1 cellular context compared by ENCODE assay signal in the genomic region with DNA sequence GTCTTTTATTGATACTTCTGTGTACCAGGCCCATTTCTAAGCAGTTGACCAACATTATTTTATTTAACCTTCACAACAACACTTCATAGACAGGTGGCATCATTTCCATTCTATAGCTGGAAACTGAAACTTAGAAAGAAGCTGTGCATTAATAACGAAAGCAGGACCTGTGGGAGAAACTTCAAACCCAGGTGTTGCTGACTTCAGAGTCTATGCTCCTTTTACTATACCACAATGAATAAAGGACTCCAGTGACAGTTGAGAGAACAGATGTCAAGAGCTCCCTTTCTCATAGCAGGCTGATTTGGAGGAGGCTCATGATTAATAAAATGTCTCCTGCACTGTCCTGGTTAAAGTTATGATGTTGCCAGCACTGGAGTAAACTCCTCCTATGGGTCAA.
TF ChIP-seq lines count a peak whose summit lies in the region.

No MANE protein-coding gene starts in this region.

TF ChIP-seq in GM12878, 131 proteins besides CTCF, POLR2A, EP300 and RAD21 (continued from another document and continues in another):
- TF ChIP-seq, protein P1, sequence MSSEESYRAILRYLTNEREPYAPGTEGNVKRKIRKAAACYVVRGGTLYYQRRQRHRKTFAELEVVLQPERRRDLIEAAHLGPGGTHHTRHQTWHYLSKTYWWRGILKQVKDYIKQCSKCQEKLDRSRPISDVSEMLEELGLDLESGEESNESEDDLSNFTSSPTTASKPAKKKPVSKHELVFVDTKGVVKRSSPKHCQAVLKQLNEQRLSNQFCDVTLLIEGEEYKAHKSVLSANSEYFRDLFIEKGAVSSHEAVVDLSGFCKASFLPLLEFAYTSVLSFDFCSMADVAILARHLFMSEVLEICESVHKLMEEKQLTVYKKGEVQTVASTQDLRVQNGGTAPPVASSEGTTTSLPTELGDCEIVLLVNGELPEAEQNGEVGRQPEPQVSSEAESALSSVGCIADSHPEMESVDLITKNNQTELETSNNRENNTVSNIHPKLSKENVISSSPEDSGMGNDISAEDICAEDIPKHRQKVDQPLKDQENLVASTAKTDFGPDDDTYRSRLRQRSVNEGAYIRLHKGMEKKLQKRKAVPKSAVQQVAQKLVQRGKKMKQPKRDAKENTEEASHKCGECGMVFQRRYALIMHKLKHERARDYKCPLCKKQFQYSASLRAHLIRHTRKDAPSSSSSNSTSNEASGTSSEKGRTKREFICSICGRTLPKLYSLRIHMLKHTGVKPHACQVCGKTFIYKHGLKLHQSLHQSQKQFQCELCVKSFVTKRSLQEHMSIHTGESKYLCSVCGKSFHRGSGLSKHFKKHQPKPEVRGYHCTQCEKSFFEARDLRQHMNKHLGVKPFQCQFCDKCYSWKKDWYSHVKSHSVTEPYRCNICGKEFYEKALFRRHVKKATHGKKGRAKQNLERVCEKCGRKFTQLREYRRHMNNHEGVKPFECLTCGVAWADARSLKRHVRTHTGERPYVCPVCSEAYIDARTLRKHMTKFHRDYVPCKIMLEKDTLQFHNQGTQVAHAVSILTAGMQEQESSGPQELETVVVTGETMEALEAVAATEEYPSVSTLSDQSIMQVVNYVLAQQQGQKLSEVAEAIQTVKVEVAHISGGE (CRISPR knock-in tag; IDR thresholded peaks at IDR 0.05): no peak
- TF ChIP-seq NBN (IDR thresholded peaks at IDR 0.05) (no peak), TARDBP (IDR thresholded peaks at IDR 0.05; ENCODE audit: borderline replicate concordance) (no peak), FOS (IDR thresholded peaks at IDR 0.05; ENCODE audit: borderline replicate concordance, extremely low read depth, insufficient read length) (no peak), MEF2A (IDR thresholded peaks at IDR 0.05; ENCODE audit: insufficient read depth, low read depth, low read length) (no peak), GATAD2B (conservative IDR thresholded peaks at IDR 0.05; ENCODE audit: low read depth) (no peak), BHLHE40 (IDR thresholded peaks at IDR 0.05; ENCODE audit: borderline replicate concordance in 1 of 2, low read depth in 2 of 2, low read length in 1 of 2) (no peak), ETV6 (conservative IDR thresholded peaks at IDR 0.05 in 1 of 2, IDR thresholded peaks at IDR 0.05 in 1 of 2; ENCODE audit: borderline replicate concordance in 1 of 2, low read depth in 1 of 2) (0 out of 4 replicates have a peak, but pooled peaks of 1 of the 2 experiments have one; percentile 54), NRF1 (conservative IDR thresholded peaks at IDR 0.05; ENCODE audit: low read depth, low read length) (no peak), TCF3 (IDR thresholded peaks at IDR 0.05; ENCODE audit: borderline replicate concordance, insufficient read depth, low read depth, low read length) (peak; percentile 89), EED (IDR thresholded peaks at IDR 0.05; ENCODE audit: low read depth) (peak; percentile 42; the same call in 1 of the 2 replicates), PML (IDR thresholded peaks at IDR 0.05; ENCODE audit: low read length) (no peak), TAF1 (IDR thresholded peaks at IDR 0.05; ENCODE audit: borderline replicate concordance, low read depth, low read length) (no peak), SREBF1 (IDR thresholded peaks at IDR 0.05; ENCODE audit: low read length) (0 out of 2 replicates have a peak, but pooled peaks have one; percentile 15), NFIC (IDR thresholded peaks at IDR 0.05; ENCODE audit: low read depth, low read length) (peak; percentile 27; the same call in 1 of the 2 replicates), MYB (IDR thresholded peaks at IDR 0.05; ENCODE audit: borderline replicate concordance, low read depth, low read length) (no peak), RUNX3 (IDR thresholded peaks at IDR 0.05; ENCODE audit: low read length) (peak; percentile 64), KLF5 (IDR thresholded peaks at IDR 0.05; ENCODE audit: partially characterized antibody) (no peak), IRF4 (IDR thresholded peaks at IDR 0.05; ENCODE audit: low read depth, low read length) (peak; percentile 64; the same call in 1 of the 2 replicates), MEF2B (IDR thresholded peaks at IDR 0.05; ENCODE audit: partially characterized antibody, poor library complexity, severe bottlenecking) (no peak), MTA2 (IDR thresholded peaks at IDR 0.05; ENCODE audit: low read depth) (peak; percentile 36; the same call in 1 of the 2 replicates), EGR1 (IDR thresholded peaks at IDR 0.05; ENCODE audit: borderline replicate concordance in 1 of 2, low read depth in 2 of 2, low read length in 2 of 2) (no peak), MXI1 (IDR thresholded peaks at IDR 0.05; ENCODE audit: low read depth, low read length) (no peak), PAX5 (IDR thresholded peaks at IDR 0.05; ENCODE audit: borderline replicate concordance, low read depth, low read length) (no peak), SIN3A (IDR thresholded peaks at IDR 0.05; ENCODE audit: low read depth, low read length) (no peak), ATF7 (IDR thresholded peaks at IDR 0.05; ENCODE audit: low read depth) (0 out of 2 replicates have a peak, but pooled peaks have one; percentile 48), NFXL1 (IDR thresholded peaks at IDR 0.05; ENCODE audit: borderline replicate concordance) (no peak), POLR2AphosphoS2 (IDR thresholded peaks at IDR 0.05; ENCODE audit: low read depth, low read length) (no peak), BRCA1 (IDR thresholded peaks at IDR 0.05; ENCODE audit: low read depth, low read length) (no peak), CREM (IDR thresholded peaks at IDR 0.05; ENCODE audit: low read depth) (no peak), RAD51 (IDR thresholded peaks at IDR 0.05) (no peak), SRF (IDR thresholded peaks at IDR 0.05; ENCODE audit: low read depth in 2 of 2, low read length in 2 of 2) (no peak), IKZF2 (IDR thresholded peaks at IDR 0.05) (peak; percentile 32 to 57; a peak in 1 of 4 replicates), BCL11A (IDR thresholded peaks at IDR 0.05; ENCODE audit: low read depth, low read length) (no peak), KDM1A (IDR thresholded peaks at IDR 0.05; ENCODE audit: borderline replicate concordance) (no peak)
- TF ChIP-seq, protein P2, sequence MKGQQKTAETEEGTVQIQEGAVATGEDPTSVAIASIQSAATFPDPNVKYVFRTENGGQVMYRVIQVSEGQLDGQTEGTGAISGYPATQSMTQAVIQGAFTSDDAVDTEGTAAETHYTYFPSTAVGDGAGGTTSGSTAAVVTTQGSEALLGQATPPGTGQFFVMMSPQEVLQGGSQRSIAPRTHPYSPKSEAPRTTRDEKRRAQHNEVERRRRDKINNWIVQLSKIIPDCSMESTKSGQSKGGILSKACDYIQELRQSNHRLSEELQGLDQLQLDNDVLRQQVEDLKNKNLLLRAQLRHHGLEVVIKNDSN (IDR thresholded peaks at IDR 0.05; ENCODE audit: borderline replicate concordance, extremely low read length, insufficient read depth, low read depth, low read length): no peak
- TF ChIP-seq, protein P3, sequence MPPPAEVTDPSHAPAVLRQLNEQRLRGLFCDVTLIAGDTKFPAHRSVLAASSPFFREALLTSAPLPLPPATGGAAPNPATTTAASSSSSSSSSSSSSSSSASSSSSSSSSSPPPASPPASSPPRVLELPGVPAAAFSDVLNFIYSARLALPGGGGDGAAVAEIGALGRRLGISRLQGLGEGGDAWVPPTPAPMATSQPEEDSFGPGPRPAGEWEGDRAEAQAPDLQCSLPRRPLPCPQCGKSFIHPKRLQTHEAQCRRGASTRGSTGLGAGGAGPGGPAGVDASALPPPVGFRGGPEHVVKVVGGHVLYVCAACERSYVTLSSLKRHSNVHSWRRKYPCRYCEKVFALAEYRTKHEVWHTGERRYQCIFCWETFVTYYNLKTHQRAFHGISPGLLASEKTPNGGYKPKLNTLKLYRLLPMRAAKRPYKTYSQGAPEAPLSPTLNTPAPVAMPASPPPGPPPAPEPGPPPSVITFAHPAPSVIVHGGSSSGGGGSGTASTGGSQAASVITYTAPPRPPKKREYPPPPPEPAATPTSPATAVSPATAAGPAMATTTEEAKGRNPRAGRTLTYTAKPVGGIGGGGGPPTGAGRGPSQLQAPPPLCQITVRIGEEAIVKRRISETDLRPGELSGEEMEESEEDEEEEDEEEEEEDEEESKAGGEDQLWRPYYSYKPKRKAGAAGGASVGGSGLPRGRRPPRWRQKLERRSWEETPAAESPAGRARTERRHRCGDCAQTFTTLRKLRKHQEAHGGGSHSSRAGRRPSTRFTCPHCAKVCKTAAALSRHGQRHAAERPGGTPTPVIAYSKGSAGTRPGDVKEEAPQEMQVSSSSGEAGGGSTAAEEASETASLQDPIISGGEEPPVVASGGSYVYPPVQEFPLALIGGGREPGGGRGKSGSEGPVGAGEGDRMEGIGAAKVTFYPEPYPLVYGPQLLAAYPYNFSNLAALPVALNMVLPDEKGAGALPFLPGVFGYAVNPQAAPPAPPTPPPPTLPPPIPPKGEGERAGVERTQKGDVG (CRISPR knock-in tag; IDR thresholded peaks at IDR 0.05): no peak
- TF ChIP-seq, protein P4, sequence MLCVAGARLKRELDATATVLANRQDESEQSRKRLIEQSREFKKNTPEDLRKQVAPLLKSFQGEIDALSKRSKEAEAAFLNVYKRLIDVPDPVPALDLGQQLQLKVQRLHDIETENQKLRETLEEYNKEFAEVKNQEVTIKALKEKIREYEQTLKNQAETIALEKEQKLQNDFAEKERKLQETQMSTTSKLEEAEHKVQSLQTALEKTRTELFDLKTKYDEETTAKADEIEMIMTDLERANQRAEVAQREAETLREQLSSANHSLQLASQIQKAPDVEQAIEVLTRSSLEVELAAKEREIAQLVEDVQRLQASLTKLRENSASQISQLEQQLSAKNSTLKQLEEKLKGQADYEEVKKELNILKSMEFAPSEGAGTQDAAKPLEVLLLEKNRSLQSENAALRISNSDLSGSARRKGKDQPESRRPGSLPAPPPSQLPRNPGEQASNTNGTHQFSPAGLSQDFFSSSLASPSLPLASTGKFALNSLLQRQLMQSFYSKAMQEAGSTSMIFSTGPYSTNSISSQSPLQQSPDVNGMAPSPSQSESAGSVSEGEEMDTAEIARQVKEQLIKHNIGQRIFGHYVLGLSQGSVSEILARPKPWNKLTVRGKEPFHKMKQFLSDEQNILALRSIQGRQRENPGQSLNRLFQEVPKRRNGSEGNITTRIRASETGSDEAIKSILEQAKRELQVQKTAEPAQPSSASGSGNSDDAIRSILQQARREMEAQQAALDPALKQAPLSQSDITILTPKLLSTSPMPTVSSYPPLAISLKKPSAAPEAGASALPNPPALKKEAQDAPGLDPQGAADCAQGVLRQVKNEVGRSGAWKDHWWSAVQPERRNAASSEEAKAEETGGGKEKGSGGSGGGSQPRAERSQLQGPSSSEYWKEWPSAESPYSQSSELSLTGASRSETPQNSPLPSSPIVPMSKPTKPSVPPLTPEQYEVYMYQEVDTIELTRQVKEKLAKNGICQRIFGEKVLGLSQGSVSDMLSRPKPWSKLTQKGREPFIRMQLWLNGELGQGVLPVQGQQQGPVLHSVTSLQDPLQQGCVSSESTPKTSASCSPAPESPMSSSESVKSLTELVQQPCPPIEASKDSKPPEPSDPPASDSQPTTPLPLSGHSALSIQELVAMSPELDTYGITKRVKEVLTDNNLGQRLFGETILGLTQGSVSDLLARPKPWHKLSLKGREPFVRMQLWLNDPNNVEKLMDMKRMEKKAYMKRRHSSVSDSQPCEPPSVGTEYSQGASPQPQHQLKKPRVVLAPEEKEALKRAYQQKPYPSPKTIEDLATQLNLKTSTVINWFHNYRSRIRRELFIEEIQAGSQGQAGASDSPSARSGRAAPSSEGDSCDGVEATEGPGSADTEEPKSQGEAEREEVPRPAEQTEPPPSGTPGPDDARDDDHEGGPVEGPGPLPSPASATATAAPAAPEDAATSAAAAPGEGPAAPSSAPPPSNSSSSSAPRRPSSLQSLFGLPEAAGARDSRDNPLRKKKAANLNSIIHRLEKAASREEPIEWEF (IDR thresholded peaks at IDR 0.05; ENCODE audit: insufficient replicate concordance, low read depth, low read length): no peak
- TF ChIP-seq, protein P5, sequence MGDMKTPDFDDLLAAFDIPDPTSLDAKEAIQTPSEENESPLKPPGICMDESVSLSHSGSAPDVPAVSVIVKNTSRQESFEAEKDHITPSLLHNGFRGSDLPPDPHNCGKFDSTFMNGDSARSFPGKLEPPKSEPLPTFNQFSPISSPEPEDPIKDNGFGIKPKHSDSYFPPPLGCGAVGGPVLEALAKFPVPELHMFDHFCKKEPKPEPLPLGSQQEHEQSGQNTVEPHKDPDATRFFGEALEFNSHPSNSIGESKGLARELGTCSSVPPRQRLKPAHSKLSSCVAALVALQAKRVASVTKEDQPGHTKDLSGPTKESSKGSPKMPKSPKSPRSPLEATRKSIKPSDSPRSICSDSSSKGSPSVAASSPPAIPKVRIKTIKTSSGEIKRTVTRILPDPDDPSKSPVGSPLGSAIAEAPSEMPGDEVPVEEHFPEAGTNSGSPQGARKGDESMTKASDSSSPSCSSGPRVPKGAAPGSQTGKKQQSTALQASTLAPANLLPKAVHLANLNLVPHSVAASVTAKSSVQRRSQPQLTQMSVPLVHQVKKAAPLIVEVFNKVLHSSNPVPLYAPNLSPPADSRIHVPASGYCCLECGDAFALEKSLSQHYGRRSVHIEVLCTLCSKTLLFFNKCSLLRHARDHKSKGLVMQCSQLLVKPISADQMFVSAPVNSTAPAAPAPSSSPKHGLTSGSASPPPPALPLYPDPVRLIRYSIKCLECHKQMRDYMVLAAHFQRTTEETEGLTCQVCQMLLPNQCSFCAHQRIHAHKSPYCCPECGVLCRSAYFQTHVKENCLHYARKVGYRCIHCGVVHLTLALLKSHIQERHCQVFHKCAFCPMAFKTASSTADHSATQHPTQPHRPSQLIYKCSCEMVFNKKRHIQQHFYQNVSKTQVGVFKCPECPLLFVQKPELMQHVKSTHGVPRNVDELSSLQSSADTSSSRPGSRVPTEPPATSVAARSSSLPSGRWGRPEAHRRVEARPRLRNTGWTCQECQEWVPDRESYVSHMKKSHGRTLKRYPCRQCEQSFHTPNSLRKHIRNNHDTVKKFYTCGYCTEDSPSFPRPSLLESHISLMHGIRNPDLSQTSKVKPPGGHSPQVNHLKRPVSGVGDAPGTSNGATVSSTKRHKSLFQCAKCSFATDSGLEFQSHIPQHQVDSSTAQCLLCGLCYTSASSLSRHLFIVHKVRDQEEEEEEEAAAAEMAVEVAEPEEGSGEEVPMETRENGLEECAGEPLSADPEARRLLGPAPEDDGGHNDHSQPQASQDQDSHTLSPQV (IDR thresholded peaks at IDR 0.05): no peak
- TF ChIP-seq, protein P6, sequence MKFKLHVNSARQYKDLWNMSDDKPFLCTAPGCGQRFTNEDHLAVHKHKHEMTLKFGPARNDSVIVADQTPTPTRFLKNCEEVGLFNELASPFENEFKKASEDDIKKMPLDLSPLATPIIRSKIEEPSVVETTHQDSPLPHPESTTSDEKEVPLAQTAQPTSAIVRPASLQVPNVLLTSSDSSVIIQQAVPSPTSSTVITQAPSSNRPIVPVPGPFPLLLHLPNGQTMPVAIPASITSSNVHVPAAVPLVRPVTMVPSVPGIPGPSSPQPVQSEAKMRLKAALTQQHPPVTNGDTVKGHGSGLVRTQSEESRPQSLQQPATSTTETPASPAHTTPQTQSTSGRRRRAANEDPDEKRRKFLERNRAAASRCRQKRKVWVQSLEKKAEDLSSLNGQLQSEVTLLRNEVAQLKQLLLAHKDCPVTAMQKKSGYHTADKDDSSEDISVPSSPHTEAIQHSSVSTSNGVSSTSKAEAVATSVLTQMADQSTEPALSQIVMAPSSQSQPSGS (IDR thresholded peaks at IDR 0.05; ENCODE audit: low read length): peak; percentile 46; the same call in 1 of the 2 replicates
- TF ChIP-seq, protein P7, sequence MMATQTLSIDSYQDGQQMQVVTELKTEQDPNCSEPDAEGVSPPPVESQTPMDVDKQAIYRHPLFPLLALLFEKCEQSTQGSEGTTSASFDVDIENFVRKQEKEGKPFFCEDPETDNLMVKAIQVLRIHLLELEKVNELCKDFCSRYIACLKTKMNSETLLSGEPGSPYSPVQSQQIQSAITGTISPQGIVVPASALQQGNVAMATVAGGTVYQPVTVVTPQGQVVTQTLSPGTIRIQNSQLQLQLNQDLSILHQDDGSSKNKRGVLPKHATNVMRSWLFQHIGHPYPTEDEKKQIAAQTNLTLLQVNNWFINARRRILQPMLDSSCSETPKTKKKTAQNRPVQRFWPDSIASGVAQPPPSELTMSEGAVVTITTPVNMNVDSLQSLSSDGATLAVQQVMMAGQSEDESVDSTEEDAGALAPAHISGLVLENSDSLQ (IDR thresholded peaks at IDR 0.05): peak; percentile 49
